18 cellular contexts compared by ENCODE assay signal in the genomic region with DNA sequence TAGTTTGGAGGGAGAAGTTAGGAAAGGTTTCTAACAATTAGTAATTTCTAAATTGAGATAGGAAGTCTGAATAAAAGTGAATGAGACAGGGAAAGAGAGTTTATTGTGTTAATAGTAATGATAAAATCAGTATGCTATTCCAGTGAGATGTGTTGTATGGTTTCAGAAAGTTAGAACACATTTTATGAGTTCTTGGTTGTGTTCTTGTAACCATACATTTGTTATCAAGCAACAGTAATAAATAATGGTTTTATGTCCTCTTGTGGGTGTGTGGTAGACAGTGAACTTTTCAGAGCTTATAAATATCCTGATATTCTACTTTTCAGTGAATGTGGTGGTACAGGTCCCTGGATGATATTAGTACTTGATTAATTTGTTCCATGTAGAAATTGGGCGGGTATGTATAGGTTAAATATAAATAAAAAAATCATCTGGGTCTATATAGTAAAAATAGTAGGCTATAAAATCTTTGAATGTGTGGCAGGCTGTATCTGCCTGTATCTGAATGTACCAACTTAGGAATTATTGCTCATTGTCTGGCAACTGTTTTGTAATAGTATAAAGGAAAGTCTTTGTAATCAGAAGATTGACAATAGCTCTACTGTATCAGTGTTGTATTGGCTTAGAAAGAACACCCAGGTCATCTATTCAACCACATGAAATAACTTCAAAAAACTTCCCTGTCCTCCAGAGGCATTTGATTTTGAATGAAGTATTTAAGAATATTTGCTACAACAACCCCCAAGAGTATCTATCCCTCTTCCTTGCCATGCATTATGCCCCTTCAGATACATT.
"Had no signal": no experiment of that assay in that cellular context is flagged by ENCODE, and none has a peak within 500 bp of the region (broad histone marks: within the 10 kb centered on the region; RNA-seq: fewer than 3 reads in every experiment).

No MANE protein-coding gene starts in this region.

- H3K27me3 Mint-ChIP-seq: activated B cell treated with CpG ODN at 0.5 μM for 24 hours; activated CD4-positive, alpha-beta T cell treated with anti-CD3 and anti-CD28 coated beads, Interleukin-2, amount 10 ng/mL, durations not matched to agents 24 days and 14 days; activated naive CD8-positive, alpha-beta T cell; stimulated activated naive CD8-positive, alpha-beta T cell treated with anti-CD3 and anti-CD28 coated beads, Interleukin-15, amount 100 ng/mL, for 72 hours; T-helper 17 cell had no signal

- H3K4me3 ChIP-seq: body of pancreas, right atrium auricular region, skin epidermis had no signal

- FAIRE-seq: islet of Langerhans, urothelium cell line had no signal

- H3K9me3 ChIP-seq: body of pancreas, right atrium auricular region had no signal

- H3K9me3 Mint-ChIP-seq: activated B cell treated with CpG ODN at 0.5 μM for 24 hours; activated CD4-positive, alpha-beta T cell treated with anti-CD3 and anti-CD28 coated beads, Interleukin-2, amount 10 ng/mL, durations not matched to agents 24 days and 14 days; activated T-cell treated with anti-CD3 and anti-CD28 coated beads, Interleukin-2, amount 50 U/mL, for 72 hours; endodermal cell; nephron; stimulated activated naive CD8-positive, alpha-beta T cell treated with anti-CD3 and anti-CD28 coated beads, Interleukin-15, amount 100 ng/mL, for 72 hours had no signal

- H3K36me3 ChIP-seq: right atrium auricular region had no signal

- H3K27ac Mint-ChIP-seq: activated B cell treated with CpG ODN at 0.5 μM for 24 hours; activated CD4-positive, alpha-beta T cell treated with anti-CD3 and anti-CD28 coated beads, Interleukin-2, amount 10 ng/mL, durations not matched to agents 24 days and 14 days; activated naive CD8-positive, alpha-beta T cell; activated T-cell treated with anti-CD3 and anti-CD28 coated beads, Interleukin-2, amount 50 U/mL, for 72 hours; endodermal cell; stimulated activated naive CD8-positive, alpha-beta T cell treated with anti-CD3 and anti-CD28 coated beads, Interleukin-15, amount 100 ng/mL, for 72 hours; T-helper 17 cell had no signal

- DNase-seq: activated B cell treated with CpG ODN at 0.5 μM for 24 hours; activated CD4-positive, alpha-beta T cell treated with anti-CD3 and anti-CD28 coated beads, Interleukin-2, amount 10 ng/mL, durations not matched to agents 24 days and 14 days; activated CD8-positive, alpha-beta memory T cell treated with anti-CD3 and anti-CD28 coated beads, Interleukin-2, amount 50 U/mL, for 48 hours; activated gamma-delta T cell treated with Interleukin-2 at 50 U/mL for 16 hours; activated T-cell treated with anti-CD3 and anti-CD28 coated beads, Interleukin-2, amount 50 U/mL, for 72 hours; amniotic stem cell; endodermal cell; erythroblast; nucleus accumbens; stimulated activated naive CD8-positive, alpha-beta T cell treated with anti-CD3 and anti-CD28 coated beads, Interleukin-15, amount 100 ng/mL, for 72 hours; T-helper 17 cell had no signal

- H3K36me3 Mint-ChIP-seq: activated naive CD8-positive, alpha-beta T cell had no signal

- ATAC-seq: activated T-cell treated with anti-CD3 and anti-CD28 coated beads, Interleukin-2, amount 50 U/mL, for 72 hours; stimulated activated naive CD8-positive, alpha-beta T cell treated with anti-CD3 and anti-CD28 coated beads, Interleukin-15, amount 100 ng/mL, for 72 hours; T-helper 17 cell had no signal

- H3K4me3 Mint-ChIP-seq: activated B cell treated with CpG ODN at 0.5 μM for 24 hours; activated CD4-positive, alpha-beta T cell treated with anti-CD3 and anti-CD28 coated beads, Interleukin-2, amount 10 ng/mL, durations not matched to agents 24 days and 14 days; activated naive CD8-positive, alpha-beta T cell; activated T-cell treated with anti-CD3 and anti-CD28 coated beads, Interleukin-2, amount 50 U/mL, for 72 hours; endodermal cell; nephron; stimulated activated naive CD8-positive, alpha-beta T cell treated with anti-CD3 and anti-CD28 coated beads, Interleukin-15, amount 100 ng/mL, for 72 hours; T-helper 17 cell had no signal

- H3K27me3 ChIP-seq: body of pancreas, right atrium auricular region had no signal

- H3K27ac ChIP-seq: body of pancreas, right atrium auricular region, skin epidermis had no signal
